13 cellular contexts compared by ENCODE assay signal in the genomic region with DNA sequence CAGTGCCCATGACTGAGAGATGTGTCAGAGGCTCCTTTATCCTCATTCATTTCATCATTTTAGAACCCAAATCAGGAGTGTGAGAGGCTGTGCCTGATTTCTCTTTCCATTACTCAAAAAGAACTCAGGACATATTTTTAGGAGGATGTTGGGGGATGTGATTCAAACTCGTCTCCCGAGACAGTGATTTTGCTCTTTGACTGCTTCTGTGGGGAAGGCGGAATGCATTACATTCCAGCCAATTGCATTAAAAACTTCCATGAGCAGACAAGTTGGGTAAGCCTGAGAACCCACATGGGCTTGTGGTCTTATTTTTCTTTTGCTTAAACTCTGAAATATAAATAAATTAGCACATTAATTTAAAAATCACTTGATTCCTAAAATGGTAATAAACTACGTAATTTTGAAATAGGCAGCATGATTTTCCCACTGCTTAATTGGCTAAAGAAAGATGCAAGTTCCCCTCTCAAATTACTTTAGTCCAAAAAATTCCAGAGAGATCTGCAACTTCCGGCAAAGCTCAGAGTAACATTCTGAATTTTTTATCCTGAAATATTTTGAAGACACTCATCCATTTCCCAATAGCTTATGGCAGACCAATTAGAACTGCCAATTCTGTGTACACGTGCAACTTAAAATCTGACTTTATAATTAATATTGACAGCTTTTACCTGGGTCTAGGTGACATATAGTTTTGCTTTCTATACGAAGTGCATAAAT.
"Had no signal": no experiment of that assay in that cellular context is flagged by ENCODE, and none has a peak within 500 bp of the region (broad histone marks: within the 10 kb centered on the region; RNA-seq: fewer than 3 reads in every experiment).

No MANE protein-coding gene starts in this region.

- ATAC-seq: naive thymus-derived CD4-positive, alpha-beta T cell; stimulated activated memory B cell treated with anti-CD40 and anti-IgM and Interleukin-4, amounts not matched to agents 10 μg/mL and 1 μg/mL and 100 μg/mL, for 72 hours had no signal

- H3K9me3 ChIP-seq: breast epithelium, esophagus muscularis mucosa, transverse colon had no signal

- H3K27me3 Mint-ChIP-seq: stimulated activated memory B cell treated with anti-CD40 and anti-IgM and Interleukin-4, amounts not matched to agents 10 μg/mL and 1 μg/mL and 100 μg/mL, for 72 hours had no signal

- H3K36me3 Mint-ChIP-seq: activated naive CD4-positive, alpha-beta T cell treated with anti-CD3 and anti-CD28 coated beads, Interleukin-2, amount 50 U/mL, for 24 hours; naive thymus-derived CD4-positive, alpha-beta T cell; stimulated activated memory B cell treated with anti-CD40 and anti-IgM and Interleukin-4, amounts not matched to agents 10 μg/mL and 1 μg/mL and 100 μg/mL, for 72 hours had no signal

- H3K9me3 Mint-ChIP-seq: activated naive CD4-positive, alpha-beta T cell treated with anti-CD3 and anti-CD28 coated beads, Interleukin-2, amount 50 U/mL, for 24 hours; stimulated activated memory B cell treated with anti-CD40 and anti-IgM and Interleukin-4, amounts not matched to agents 10 μg/mL and 1 μg/mL and 100 μg/mL, for 72 hours; T-helper 2 cell treated with Interferon-gamma antibody and Interleukin-4, amounts not matched to agents 5 μg/mL and 100 μg/mL, for 36 hours had no signal

- H3K4me1 Mint-ChIP-seq: activated naive CD4-positive, alpha-beta T cell treated with anti-CD3 and anti-CD28 coated beads, Interleukin-2, amount 50 U/mL, for 24 hours; naive thymus-derived CD4-positive, alpha-beta T cell; stimulated activated memory B cell treated with anti-CD40 and anti-IgM and Interleukin-4, amounts not matched to agents 10 μg/mL and 1 μg/mL and 100 μg/mL, for 72 hours had no signal

- DNase-seq: activated CD4-positive, alpha-beta T cell treated with anti-CD3 and anti-CD28 coated beads, Interleukin-2, amount 50 U/mL, for 1 hour; activated T-cell treated with anti-CD3 and anti-CD28 coated beads, Interleukin-2, amount 50 U/mL, for 1 hour; hippocampal formation; kidney glomerular epithelial cell; naive thymus-derived CD4-positive, alpha-beta T cell; retina; SW 1271; transverse colon had no signal

- H3K4me3 Mint-ChIP-seq: activated naive CD4-positive, alpha-beta T cell treated with anti-CD3 and anti-CD28 coated beads, Interleukin-2, amount 50 U/mL, for 24 hours; naive thymus-derived CD4-positive, alpha-beta T cell; stimulated activated memory B cell treated with anti-CD40 and anti-IgM and Interleukin-4, amounts not matched to agents 10 μg/mL and 1 μg/mL and 100 μg/mL, for 72 hours; T-helper 2 cell treated with Interferon-gamma antibody and Interleukin-4, amounts not matched to agents 5 μg/mL and 100 μg/mL, for 36 hours had no signal

- H3K36me3 ChIP-seq: breast epithelium, esophagus muscularis mucosa, transverse colon had no signal

- H3K4me3 ChIP-seq: breast epithelium, esophagus muscularis mucosa, transverse colon had no signal

- H3K4me1 ChIP-seq: breast epithelium, transverse colon had no signal

- H3K27me3 ChIP-seq: breast epithelium, esophagus muscularis mucosa, transverse colon had no signal

- H3K27ac ChIP-seq: breast epithelium, esophagus muscularis mucosa, transverse colon had no signal

- H3K27ac Mint-ChIP-seq: activated naive CD4-positive, alpha-beta T cell treated with anti-CD3 and anti-CD28 coated beads, Interleukin-2, amount 50 U/mL, for 24 hours; naive thymus-derived CD4-positive, alpha-beta T cell; stimulated activated memory B cell treated with anti-CD40 and anti-IgM and Interleukin-4, amounts not matched to agents 10 μg/mL and 1 μg/mL and 100 μg/mL, for 72 hours; T-helper 2 cell treated with Interferon-gamma antibody and Interleukin-4, amounts not matched to agents 5 μg/mL and 100 μg/mL, for 36 hours had no signal
